In the genomic region with DNA sequence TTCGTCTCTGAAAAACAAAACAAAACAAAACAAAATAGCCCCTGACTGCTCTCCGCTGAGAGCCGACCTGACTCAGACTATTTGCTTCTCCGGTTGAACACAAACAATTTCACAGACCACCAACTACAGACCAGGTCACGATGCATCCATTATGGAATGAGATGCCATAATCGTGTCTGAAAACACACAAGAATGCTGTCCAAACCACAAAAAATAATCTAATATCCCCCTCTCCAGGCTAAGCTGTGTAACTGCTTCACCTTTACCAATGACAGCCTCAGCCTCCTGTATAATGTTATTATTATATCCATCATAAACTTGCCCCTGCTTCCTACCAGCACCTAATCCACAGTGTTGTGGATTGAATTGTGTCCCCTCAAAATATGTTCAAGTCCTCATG, we compare ENCODE assay signal across 8 cellular contexts.
A peak's percentile ranks its signal among the peaks of the same experiment; 100 is the strongest.
DNase-seq lines count a peak whose midpoint lies in the region; ATAC-seq lines count a peak whose summit lies in the region.

No MANE protein-coding gene starts in this region.

- no peak overlapping the region for H2BK5ac ChIP-seq in mesendoderm (ENCODE audit: low read length)

- no peak overlapping the region for H4K5ac ChIP-seq in mesendoderm (ENCODE audit: low read length)

- no peaks in the 10 kb centered on the region for H3K4me1 ChIP-seq in mesendoderm (ENCODE audit: control insufficient read depth, low read depth, low read length)

- no peak overlapping the region for H2AK5ac ChIP-seq in mesendoderm (ENCODE audit: low read length)

- no peak overlapping the region for H2BK15ac ChIP-seq in mesendoderm (replicated peaks; ENCODE audit: low read depth)

- no peak overlapping the region for H4K8ac ChIP-seq in mesendoderm (ENCODE audit: low read depth, low read length)

- no peak overlapping the region for H3K4me3 ChIP-seq in mesendoderm (ENCODE audit: low read length)

- DNase-seq in Caki2 (ENCODE audit: low read depth) (peak; percentile 56), GM19240 (ENCODE audit: insufficient read length, low spot score) (peak; percentile 15), NCI-H2227 (lab: John Stamatoyannopoulos, UW; ENCODE audit: unreplicated experiment) (peak; percentile 61), cerebellum (ENCODE audit: low spot score) (peak; percentile 6), mesendoderm (peak; percentile 34), NCI-H2196 treated with DMSO at 0.1 percent for 48 hours (lab: John Stamatoyannopoulos, UW; ENCODE audit: unreplicated experiment) (no peak), COLO668 (lab: John Stamatoyannopoulos, UW; ENCODE audit: unreplicated experiment) (no peak)

- no CpG with 5 or more reads among the region's 6 CpGs for WGBS in mesendoderm (ENCODE audit: extremely low coverage, insufficient coverage, low lambda C conversion rate)

- H3K36me3 ChIP-seq in mesendoderm (ENCODE audit: control insufficient read depth, insufficient read depth, low read length): no peaks in the 10 kb centered on the region

- no peak overlapping the region for H3K23ac ChIP-seq in mesendoderm (ENCODE audit: low read length)

- no peak overlapping the region for H3K56ac ChIP-seq in mesendoderm (ENCODE audit: low read length)

- no peak overlapping the region for H3K4me2 ChIP-seq in mesendoderm (ENCODE audit: low read length)

- H3K4ac ChIP-seq in mesendoderm (ENCODE audit: low read depth, low read length): no peak overlapping the region

- H3K27me3 ChIP-seq in mesendoderm (ENCODE audit: insufficient read depth, low read length, poor library complexity): no peaks in the 10 kb centered on the region

- H2BK120ac ChIP-seq in mesendoderm (ENCODE audit: low read depth, low read length): no peak overlapping the region

- H3K79me2 ChIP-seq in mesendoderm (ENCODE audit: control insufficient read depth, insufficient read depth, low read length): no peaks in the 10 kb centered on the region

- no peak overlapping the region for H3K18ac ChIP-seq in mesendoderm (ENCODE audit: low read length)

- no peak overlapping the region for H3K9ac ChIP-seq in mesendoderm (ENCODE audit: low read length)

- no peak overlapping the region for H3K27ac ChIP-seq in mesendoderm (ENCODE audit: low read depth, low read length)

- H3K79me1 ChIP-seq in mesendoderm (ENCODE audit: low read length): no peaks in the 10 kb centered on the region

- ATAC-seq in HG02571 (IDR thresholded peaks at IDR 0.05; ENCODE audit: unreplicated experiment): no peak

- in situ Hi-C loops in Caki2 (cut with HindIII; ENCODE audit: low pct_unique_long_range_greater_than_20kb, low sequenced_read_pairs): no loop called here

Comparison
In these comparisons a context has a peak if more than half of its experiments do, and no peak if none do; other contexts are left out.
1. DNase-seq: peak in Caki2 (single experiment), GM19240 (single experiment), NCI-H2227 (single experiment), cerebellum (single experiment) and mesendoderm (single experiment); none in NCI-H2196 treated with DMSO at 0.1 percent for 48 hours (single experiment) and COLO668 (single experiment).